ENCODE assay signal across 1 cellular context in the genomic region with DNA sequence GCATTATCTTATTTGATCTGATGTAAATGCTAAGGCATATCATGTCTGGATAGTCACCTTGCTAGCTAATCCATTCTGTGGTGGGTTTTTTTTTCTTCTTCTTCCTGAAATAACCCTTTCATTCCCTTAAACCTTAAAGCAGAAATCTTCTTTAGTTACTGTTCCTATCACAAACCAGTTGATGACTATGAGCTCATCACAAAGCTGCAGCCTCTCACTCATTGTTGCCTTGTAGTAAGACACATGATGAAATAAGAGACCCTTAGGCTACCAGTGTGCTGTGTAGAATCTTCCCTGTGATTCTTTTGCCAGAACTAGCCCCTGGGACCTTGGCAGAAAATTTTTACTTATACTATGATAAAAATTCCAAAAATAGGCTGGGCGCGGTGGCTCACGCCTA.
A peak's percentile ranks its signal among the peaks of the same experiment; 100 is the strongest.
TF ChIP-seq lines count a peak whose summit lies in the region.

No MANE protein-coding gene starts in this region.

TF ChIP-seq in K562, 482 proteins besides CTCF, POLR2A, EP300 and RAD21:
- TF ChIP-seq, protein P1, sequence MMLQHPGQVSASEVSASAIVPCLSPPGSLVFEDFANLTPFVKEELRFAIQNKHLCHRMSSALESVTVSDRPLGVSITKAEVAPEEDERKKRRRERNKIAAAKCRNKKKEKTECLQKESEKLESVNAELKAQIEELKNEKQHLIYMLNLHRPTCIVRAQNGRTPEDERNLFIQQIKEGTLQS (IDR thresholded peaks at IDR 0.05) = peak; percentile 45
- TF ChIP-seq, protein P1 (CRISPR knock-in tag; conservative IDR thresholded peaks at IDR 0.05) = no peak
- no peak for TF ChIP-seq ZNF695 (CRISPR knock-in tag; IDR thresholded peaks at IDR 0.05)
- no peak for TF ChIP-seq MECOM (CRISPR knock-in tag; IDR thresholded peaks at IDR 0.05)
- no peak for TF ChIP-seq MCM7 (IDR thresholded peaks at IDR 0.05)
